ENCODE assay signal across 1 cellular context in genomic region chr7:117401293-117402002, GRCh38.
TF ChIP-seq lines count a peak whose summit lies in the region.

No MANE protein-coding gene starts in this region.

TF ChIP-seq in HCT116, 20 proteins besides CTCF, POLR2A, EP300 and RAD21 (continued from another document):
- no peak for TF ChIP-seq ATF3 (IDR thresholded peaks at IDR 0.05)
- no peak for TF ChIP-seq ZNF274 (IDR thresholded peaks at IDR 0.05; ENCODE audit: low read depth, low read length)
- no peak for TF ChIP-seq SRF (IDR thresholded peaks at IDR 0.05; ENCODE audit: low read depth)
- no peak for TF ChIP-seq CBX3 (IDR thresholded peaks at IDR 0.05; ENCODE audit: low read depth)
